In the genomic region with DNA sequence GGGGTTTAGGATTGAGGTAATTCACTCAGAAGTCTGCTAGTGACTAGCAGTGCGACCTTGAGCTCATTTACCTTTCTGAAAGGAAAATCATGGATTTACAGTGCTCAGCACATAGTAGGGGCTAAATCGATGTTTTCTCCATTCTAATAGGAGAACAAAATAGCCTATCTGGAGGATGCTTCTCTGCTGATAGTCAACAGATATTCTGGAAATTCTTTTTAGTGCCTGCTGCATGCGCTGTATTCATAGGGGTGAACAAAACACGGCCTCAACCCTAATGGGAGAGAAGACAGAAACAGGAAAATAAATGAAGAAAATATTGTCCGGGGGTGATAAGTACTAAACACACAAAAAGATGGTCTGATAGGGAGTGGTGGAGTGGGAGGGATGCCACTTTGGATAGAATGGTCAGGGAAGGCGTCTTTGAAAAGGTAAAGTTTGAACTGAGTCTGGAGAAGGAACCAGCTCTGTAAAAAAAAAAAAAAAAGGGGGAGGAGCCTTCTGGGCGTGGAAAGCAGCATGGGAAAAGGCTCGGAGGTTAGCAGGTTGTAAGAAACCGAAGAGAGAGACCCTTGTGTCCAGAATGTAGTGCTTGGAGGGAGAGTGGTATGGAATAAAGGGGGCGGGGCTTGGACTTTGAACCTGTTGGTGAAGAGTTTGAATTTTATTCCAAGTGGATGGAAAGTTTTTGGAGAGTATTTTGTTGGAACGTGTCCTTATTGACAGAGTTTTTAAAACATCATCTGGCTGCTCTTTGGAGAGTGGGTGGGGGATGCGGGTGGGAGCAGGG, we compare ENCODE assay signal across 8 cellular contexts. TPM values are rescaled to one million over a fixed set of nuclear protein-coding genes. Genes with fewer than 3 reads are reported as not detected.
A peak's percentile ranks its signal among the peaks of the same experiment; 100 is the strongest.
DNase-seq lines count a peak whose midpoint lies in the region; ATAC-seq and TF ChIP-seq lines count a peak whose summit lies in the region.

No MANE protein-coding gene starts in this region.

- ATAC-seq in HG02870 (IDR thresholded peaks at IDR 0.05; ENCODE audit: unreplicated experiment) (no peak), HG03175 (IDR thresholded peaks at IDR 0.05; ENCODE audit: unreplicated experiment) (no peak)

- H3K4me3 ChIP-seq in PC-9, result peak overlapping the region; percentile 84
- peak overlapping the region; percentile 86 for H3K4me3 ChIP-seq in endocrine pancreas (ENCODE audit: control insufficient read depth, insufficient read depth, low read length)
- H3K4me3 ChIP-seq in neural cell (ENCODE audit: low read length), result peak overlapping the region; percentile 95

- TF ChIP-seq CTCF in PC-9 (conservative IDR thresholded peaks at IDR 0.05), result no peak
- TF ChIP-seq CTCF in neural cell (IDR thresholded peaks at IDR 0.05; ENCODE audit: poor library complexity, severe bottlenecking), result no peak

- H3K9ac ChIP-seq in endocrine pancreas (ENCODE audit: control insufficient read depth, insufficient read depth, low read length) (peak overlapping the region; percentile 100), neural cell (ENCODE audit: low read length) (peak overlapping the region; percentile 85)

- H3K27me3 ChIP-seq in PC-9 (ENCODE audit: insufficient read depth, low read depth), result no peaks in the 10 kb centered on the region
- no peaks in the 10 kb centered on the region for H3K27me3 ChIP-seq in endocrine pancreas (ENCODE audit: control insufficient read depth, insufficient read depth, low read length)
- H3K27me3 ChIP-seq in neural cell (ENCODE audit: insufficient read depth, low read depth, low read length), result no peaks in the 10 kb centered on the region

- H3K9me3 ChIP-seq in PC-9 (ENCODE audit: insufficient read depth, low read depth) (no peaks in the 10 kb centered on the region), endocrine pancreas (ENCODE audit: control insufficient read depth, low read length) (no peaks in the 10 kb centered on the region), neural cell (ENCODE audit: low read length) (no peaks in the 10 kb centered on the region)

- H3K4me2 ChIP-seq in PC-9 (peak overlapping the region; percentile 96), neural cell (ENCODE audit: low read length) (peak overlapping the region; percentile 86)

- peaks cover 67% of the 10 kb centered on the region for H3K79me2 ChIP-seq in PC-9 (ENCODE audit: low read depth)
- H3K79me2 ChIP-seq in neural cell (replicated peaks; ENCODE audit: insufficient read depth, low read length), result peaks cover 50% of the 10 kb centered on the region

- peak; percentile 34 for DNase-seq in NCI-H510A treated with DMSO at 0.1 percent for 48 hours (lab: John Stamatoyannopoulos, UW)
- no peak for DNase-seq in NCI-H510A (lab: John Stamatoyannopoulos, UW)
- peak; percentile 38 to 50 for DNase-seq in PC-9
- DNase-seq in NCI-H524 (lab: John Stamatoyannopoulos, UW), result no peak

- intact Hi-C loops in PC-9 (cut with micrococcal nuclease; ENCODE audit: unreplicated experiment), result loop anchor here (10.0 kb wide), 1 partner anchor 252 kb away; no protein-coding TSS in a partner anchor

- CTCF ChIA-PET in PC-9 (lab: Charles Lee), result interaction anchor here (0.6 to 0.7 kb wide), 6 partner anchors 21 to 550 kb away, joined by 3 to 8 read pairs (median 4); no protein-coding TSS in a partner anchor

- POLR2A ChIA-PET in PC-9 (lab: Charles Lee; ENCODE audit: unreplicated experiment), result interaction anchor here (0.6 to 0.8 kb wide), 3 partner anchors 21 to 181 kb away, joined by 3 to 21 read pairs (median 5); a partner anchor contains a TSS

- H2AFZ ChIP-seq in PC-9 (no peak overlapping the region), neural cell (ENCODE audit: low read depth, low read length) (no peak overlapping the region)

- TF ChIP-seq RAD21 in neural cell (conservative IDR thresholded peaks at IDR 0.05), result no peak

- H4K20me1 ChIP-seq in PC-9 (ENCODE audit: insufficient read depth) (peaks cover 48% of the 10 kb centered on the region), neural cell (ENCODE audit: insufficient read depth) (no peaks in the 10 kb centered on the region)

- H3K9me2 ChIP-seq in PC-9 (ENCODE audit: insufficient read depth) (no peaks in the 10 kb centered on the region), neural cell (ENCODE audit: insufficient read depth, low read length) (no peaks in the 10 kb centered on the region)

- no peak for TF ChIP-seq EP300 in neural cell (conservative IDR thresholded peaks at IDR 0.05; ENCODE audit: poor library complexity, severe bottlenecking)

- H3K4me1 ChIP-seq in PC-9 (replicated peaks; ENCODE audit: insufficient read depth), result peaks cover 42% of the 10 kb centered on the region
- peaks cover 15% of the 10 kb centered on the region for H3K4me1 ChIP-seq in endocrine pancreas (ENCODE audit: control insufficient read depth, insufficient read depth, low read length)

- H3F3A ChIP-seq in PC-9 (ENCODE audit: insufficient read depth, low read depth) (peaks cover 22% of the 10 kb centered on the region), neural cell (ENCODE audit: insufficient read depth, low read length, poor library complexity, severe bottlenecking) (no peaks in the 10 kb centered on the region)

- peaks cover 27% of the 10 kb centered on the region for H3K36me3 ChIP-seq in PC-9 (ENCODE audit: low read depth)
- H3K36me3 ChIP-seq in endocrine pancreas (ENCODE audit: control insufficient read depth, insufficient read depth, low read length), result peaks cover 2% of the 10 kb centered on the region
- H3K36me3 ChIP-seq in neural cell (ENCODE audit: insufficient read depth, low read length), result no peaks in the 10 kb centered on the region

- no TSS peak for BruUV-seq in PC-9 (replicated peaks; lab: Mats Ljungman, UMichigan)

- H3K27ac ChIP-seq in PC-9, result peak overlapping the region; percentile 94
- no peak overlapping the region for H3K27ac ChIP-seq in neural cell (ENCODE audit: low read length)

TF ChIP-seq in neural cell, 6 proteins besides CTCF, POLR2A, EP300 and RAD21:
- no peak for TF ChIP-seq MXI1 (conservative IDR thresholded peaks at IDR 0.05; ENCODE audit: poor library complexity, severe bottlenecking)
- TF ChIP-seq SMC3 (conservative IDR thresholded peaks at IDR 0.05; ENCODE audit: poor library complexity), result no peak
- no peak for TF ChIP-seq POLR2AphosphoS5 (IDR thresholded peaks at IDR 0.05)
- no peak for TF ChIP-seq TAF1 (IDR thresholded peaks at IDR 0.05; ENCODE audit: low read depth)
- TF ChIP-seq EZH2 (IDR thresholded peaks at IDR 0.05; ENCODE audit: borderline replicate concordance, insufficient read depth, low read length, poor library complexity, severe bottlenecking), result no peak
- TF ChIP-seq, protein P1, sequence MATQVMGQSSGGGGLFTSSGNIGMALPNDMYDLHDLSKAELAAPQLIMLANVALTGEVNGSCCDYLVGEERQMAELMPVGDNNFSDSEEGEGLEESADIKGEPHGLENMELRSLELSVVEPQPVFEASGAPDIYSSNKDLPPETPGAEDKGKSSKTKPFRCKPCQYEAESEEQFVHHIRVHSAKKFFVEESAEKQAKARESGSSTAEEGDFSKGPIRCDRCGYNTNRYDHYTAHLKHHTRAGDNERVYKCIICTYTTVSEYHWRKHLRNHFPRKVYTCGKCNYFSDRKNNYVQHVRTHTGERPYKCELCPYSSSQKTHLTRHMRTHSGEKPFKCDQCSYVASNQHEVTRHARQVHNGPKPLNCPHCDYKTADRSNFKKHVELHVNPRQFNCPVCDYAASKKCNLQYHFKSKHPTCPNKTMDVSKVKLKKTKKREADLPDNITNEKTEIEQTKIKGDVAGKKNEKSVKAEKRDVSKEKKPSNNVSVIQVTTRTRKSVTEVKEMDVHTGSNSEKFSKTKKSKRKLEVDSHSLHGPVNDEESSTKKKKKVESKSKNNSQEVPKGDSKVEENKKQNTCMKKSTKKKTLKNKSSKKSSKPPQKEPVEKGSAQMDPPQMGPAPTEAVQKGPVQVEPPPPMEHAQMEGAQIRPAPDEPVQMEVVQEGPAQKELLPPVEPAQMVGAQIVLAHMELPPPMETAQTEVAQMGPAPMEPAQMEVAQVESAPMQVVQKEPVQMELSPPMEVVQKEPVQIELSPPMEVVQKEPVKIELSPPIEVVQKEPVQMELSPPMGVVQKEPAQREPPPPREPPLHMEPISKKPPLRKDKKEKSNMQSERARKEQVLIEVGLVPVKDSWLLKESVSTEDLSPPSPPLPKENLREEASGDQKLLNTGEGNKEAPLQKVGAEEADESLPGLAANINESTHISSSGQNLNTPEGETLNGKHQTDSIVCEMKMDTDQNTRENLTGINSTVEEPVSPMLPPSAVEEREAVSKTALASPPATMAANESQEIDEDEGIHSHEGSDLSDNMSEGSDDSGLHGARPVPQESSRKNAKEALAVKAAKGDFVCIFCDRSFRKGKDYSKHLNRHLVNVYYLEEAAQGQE (IDR thresholded peaks at IDR 0.05; ENCODE audit: borderline replicate concordance), result no peak
TF ChIP-seq in neural cell: peak in this region for 0.

RNA-seq across cellular contexts. Expression of a gene that starts 1.7 kb away (rescaled TPM):
- 176 and 180 TPM in 2 replicates for total RNA-seq in PC-9 (2021)
- polyA plus RNA-seq in neural cell, result 78.9 and 83.8 TPM in 2 replicates
- polyA minus RNA-seq in neural cell, result 43.1 and 43.8 TPM in 2 replicates

Comparison
In these comparisons a context has a peak if more than half of its experiments do, and no peak if none do; other contexts are left out.
1. DNase-seq: peak in NCI-H510A treated with DMSO at 0.1 percent for 48 hours (single experiment) and PC-9 (2 of 2); none in NCI-H510A (single experiment) and NCI-H524 (0 of 2).
2. Peak in every context shown above with its lines, with median percentiles within 50 percentile points of each other: H3K4me3 ChIP-seq.